ENCODE assay signal across 21 cellular contexts in the genomic region with DNA sequence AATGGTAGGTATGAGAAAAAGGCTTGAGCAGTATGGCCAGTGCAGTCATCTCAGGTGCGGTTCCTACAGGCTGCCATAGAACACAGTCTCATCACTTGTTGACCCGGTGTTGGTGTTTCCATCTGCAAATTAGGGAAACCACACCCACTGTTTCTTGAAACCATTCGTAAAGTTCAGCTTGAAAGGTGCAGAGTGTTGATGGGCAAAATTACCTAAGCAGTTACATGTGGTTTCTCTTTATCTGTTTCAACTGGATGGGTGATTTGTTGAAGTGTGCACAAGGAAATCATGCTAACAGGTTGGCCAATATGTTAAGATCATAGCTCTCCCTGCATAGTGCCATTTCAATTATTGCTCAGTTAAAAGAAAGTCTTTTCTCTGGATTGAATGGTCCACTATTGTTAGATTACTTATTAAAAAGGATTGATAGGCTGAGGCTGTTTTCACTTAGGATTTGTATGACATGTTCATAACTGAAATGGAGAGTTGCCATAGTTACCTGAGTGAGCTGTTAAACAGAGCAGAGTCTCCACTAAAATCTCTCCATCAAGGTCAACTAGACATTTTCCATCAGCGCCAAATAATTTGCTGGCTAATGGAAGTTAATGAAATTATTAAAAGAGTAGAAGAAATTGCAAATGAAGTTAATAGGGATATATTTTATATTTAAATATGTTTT.
DNase-seq lines count a peak whose midpoint lies in the region; ATAC-seq, FAIRE-seq and TF ChIP-seq lines count a peak whose summit lies in the region.
"Had no signal": no experiment of that assay in that cellular context is flagged by ENCODE, and none has a peak within 500 bp of the region (broad histone marks: within the 10 kb centered on the region; RNA-seq: fewer than 3 reads in every experiment).

No MANE protein-coding gene starts in this region.

- FAIRE-seq in K562 (lab: Jason Lieb, UNC) = no peak
- no peak for FAIRE-seq in HepG2 (lab: Jason Lieb, UNC)
- FAIRE-seq: colon, GM19239, H1, TTC549 had no signal

- H2AFZ ChIP-seq in K562 (ENCODE audit: low read depth, low read length) (no peak overlapping the region), neural cell (ENCODE audit: low read depth, low read length) (no peak overlapping the region), HepG2 (ENCODE audit: low read length) (no peak overlapping the region)

- H3K27me3 ChIP-seq in K562 (ENCODE audit: control insufficient read depth in 2 of 2, insufficient read depth in 2 of 2, low read length in 2 of 2) (no peaks in the 10 kb centered on the region), neural cell (ENCODE audit: insufficient read depth, low read depth, low read length) (no peaks in the 10 kb centered on the region), HAP-1 (ENCODE audit: low read depth) (no peaks in the 10 kb centered on the region), HepG2 (ENCODE audit: control insufficient read depth in 1 of 2, insufficient read depth in 2 of 2, low read length in 2 of 2) (no peaks in the 10 kb centered on the region)
- H3K27me3 ChIP-seq: BE2C, brain microvascular endothelial cell, right lobe of liver, tibial nerve had no signal

- H3K36me3 ChIP-seq in K562 (ENCODE audit: control insufficient read depth, insufficient read depth, low read length) (no peaks in the 10 kb centered on the region), neural cell (ENCODE audit: insufficient read depth, low read length) (no peaks in the 10 kb centered on the region), HAP-1 (replicated peaks) (no peaks in the 10 kb centered on the region), HepG2 (replicated peaks in 1 of 2; ENCODE audit: control insufficient read depth in 1 of 2, insufficient read depth in 2 of 2, low read length in 2 of 2) (peaks cover 2 to 4% of the 10 kb centered on the region in 2 experiments; a peak in 2 of 5 replicates)
- H3K36me3 ChIP-seq: BE2C, brain microvascular endothelial cell, right lobe of liver, tibial nerve had no signal

- TF ChIP-seq CTCF in K562 (IDR thresholded peaks at IDR 0.05 in 2 of 3, conservative IDR thresholded peaks at IDR 0.05 in 1 of 3; ENCODE audit: insufficient read depth in 2 of 3, low read depth in 1 of 3, low read length in 3 of 3) (no peak), neural cell (IDR thresholded peaks at IDR 0.05; ENCODE audit: poor library complexity, severe bottlenecking) (no peak), HepG2 (CRISPR knock-in tag; IDR thresholded peaks at IDR 0.05) (no peak)

- H4K20me1 ChIP-seq in K562 (replicated peaks; ENCODE audit: control insufficient read depth, insufficient read depth, low read length) = no peaks in the 10 kb centered on the region
- H4K20me1 ChIP-seq in neural cell (ENCODE audit: insufficient read depth) = no peaks in the 10 kb centered on the region
- H4K20me1 ChIP-seq in HepG2 (ENCODE audit: insufficient read depth, low read length) = no peaks in the 10 kb centered on the region

- H3K4me3 ChIP-seq in K562 (no peak overlapping the region), neural cell (ENCODE audit: low read length) (peak overlapping the region; percentile 31), HAP-1 (no peak overlapping the region), HepG2 (replicated peaks in 1 of 3; ENCODE audit: insufficient read depth in 1 of 3, low read depth in 2 of 3, low read length in 3 of 3) (no peak overlapping the region)
- H3K4me3 ChIP-seq: right lobe of liver, tibial nerve had no signal

- ATAC-seq in HG03354 (IDR thresholded peaks at IDR 0.05; ENCODE audit: poor library complexity, severe bottlenecking, unreplicated experiment) = peak; percentile 43
- no peak for ATAC-seq in K562
- ATAC-seq in HG03342 (IDR thresholded peaks at IDR 0.05; ENCODE audit: unreplicated experiment) = no peak
- no peak for ATAC-seq in HepG2
- ATAC-seq: right lobe of liver had no signal

- TF ChIP-seq POLR2A in K562 (conservative IDR thresholded peaks at IDR 0.05) = no peak
- no peak for TF ChIP-seq POLR2A in HepG2 (IDR thresholded peaks at IDR 0.05; ENCODE audit: insufficient read depth in 1 of 2, low read depth in 2 of 2, low read length in 2 of 2)

- TF ChIP-seq EP300 in K562 (IDR thresholded peaks at IDR 0.05; ENCODE audit: low read length) = no peak
- TF ChIP-seq EP300 in neural cell (conservative IDR thresholded peaks at IDR 0.05; ENCODE audit: poor library complexity, severe bottlenecking) = peak; percentile 69
- no peak for TF ChIP-seq EP300 in HepG2 (IDR thresholded peaks at IDR 0.05; ENCODE audit: low read depth in 2 of 2, low read length in 2 of 2)
- no peak for TF ChIP-seq EP300 in HepG2 (CRISPR knock-in tag; IDR thresholded peaks at IDR 0.05; ENCODE audit: borderline replicate concordance)

- H3K9me2 ChIP-seq in neural cell (ENCODE audit: insufficient read depth, low read length) = no peaks in the 10 kb centered on the region

- TF ChIP-seq RAD21 in K562 (CRISPR knock-in tag; conservative IDR thresholded peaks at IDR 0.05 in 1 of 2, IDR thresholded peaks at IDR 0.05 in 1 of 2) (no peak), neural cell (conservative IDR thresholded peaks at IDR 0.05) (no peak), HepG2 (CRISPR knock-in tag; IDR thresholded peaks at IDR 0.05) (no peak)

- intact Hi-C loops in K562 (cut with micrococcal nuclease) (no loop called here), HepG2 (cut with micrococcal nuclease; ENCODE audit: unreplicated experiment) (no loop called here)

- H3K9me1 ChIP-seq in K562 (ENCODE audit: control insufficient read depth, insufficient read depth, low read length) = no peaks in the 10 kb centered on the region

- H3K27ac ChIP-seq in K562 (ENCODE audit: extremely low read depth, low read depth, low read length) = no peak overlapping the region
- peak overlapping the region; percentile 53 for H3K27ac ChIP-seq in neural cell (ENCODE audit: low read length)
- no peak overlapping the region for H3K27ac ChIP-seq in HepG2 (ENCODE audit: extremely low read length, insufficient read depth, low read length)
- H3K27ac ChIP-seq: 22Rv1, brain microvascular endothelial cell, right lobe of liver, tibial nerve had no signal

- H3K9me3 ChIP-seq in K562 (replicated peaks; ENCODE audit: control insufficient read depth, insufficient read depth, low read depth, low read length) = no peaks in the 10 kb centered on the region
- H3K9me3 ChIP-seq in neural cell (ENCODE audit: low read length) = no peaks in the 10 kb centered on the region
- H3K9me3 ChIP-seq in HAP-1 = no peaks in the 10 kb centered on the region
- no peaks in the 10 kb centered on the region for H3K9me3 ChIP-seq in HepG2 (ENCODE audit: low read length)
- H3K9me3 ChIP-seq: BE2C, right lobe of liver, tibial nerve had no signal

- H3K4me2 ChIP-seq in K562 (ENCODE audit: insufficient read depth, low read length) = no peak overlapping the region
- H3K4me2 ChIP-seq in neural cell (ENCODE audit: low read length) = peak overlapping the region; percentile 50
- H3K4me2 ChIP-seq in HepG2 (ENCODE audit: low read depth, low read length) = no peak overlapping the region

- H3K4me1 ChIP-seq in K562 (replicated peaks in 1 of 2; ENCODE audit: control insufficient read depth in 2 of 2, insufficient read depth in 2 of 2, low read length in 2 of 2) (no peaks in the 10 kb centered on the region), HAP-1 (peaks cover 24% of the 10 kb centered on the region), HepG2 (ENCODE audit: insufficient read depth, low read length) (peaks cover 37% of the 10 kb centered on the region)
- H3K4me1 ChIP-seq: right lobe of liver had no signal

- in situ Hi-C loops in K562 (cut with MboI) (no loop called here), HAP-1 (cut with MboI; ENCODE audit: low sequenced_read_pairs) (no loop called here), HepG2 (cut with HindIII; ENCODE audit: extremely low pct_ligation_motif_present, low pct_unique_long_range_greater_than_20kb) (no loop called here)

- CTCF ChIA-PET in K562 (lab: Yijun Ruan, JAX; ENCODE audit: low intra/inter-chr PET ratio) = no interaction called here
- CTCF ChIA-PET in HepG2 (lab: Yijun Ruan, JAX; ENCODE audit: low intra/inter-chr PET ratio, low total read pairs) = no interaction called here

- POLR2A ChIA-PET in K562 (lab: Yijun Ruan, JAX) (no interaction called here), HepG2 (lab: Yijun Ruan, JAX) (no interaction called here)

- H3K9ac ChIP-seq in K562 (ENCODE audit: insufficient read depth in 1 of 2, low read depth in 2 of 2, low read length in 2 of 2) (no peak overlapping the region), neural cell (ENCODE audit: low read length) (no peak overlapping the region), HepG2 (ENCODE audit: insufficient read depth, low read depth, low read length) (no peak overlapping the region)

- DNase-seq in DMS53 (lab: John Stamatoyannopoulos, UW) = peak; percentile 43
- no peak for DNase-seq in DMS53 treated with DMSO at 0.1 percent for 48 hours (lab: John Stamatoyannopoulos, UW; ENCODE audit: unreplicated experiment)
- DNase-seq in K562 (ENCODE audit: extremely low read depth in 1 of 4, low spot score in 3 of 4) = no peak
- no peak for DNase-seq in HAP-1 (ENCODE audit: low spot score in 2 of 2)
- no peak for DNase-seq in HepG2 (ENCODE audit: low spot score)
- DNase-seq: activated CD4-positive, alpha-beta T cell treated with anti-CD3 and anti-CD28 coated beads for 48 hours; activated naive CD4-positive, alpha-beta T cell treated with anti-CD3 and anti-CD28 coated beads, Interleukin-2, amount 50 U/mL, for 16 hours; brain microvascular endothelial cell; Calu3; NCI-H226; right lobe of liver had no signal

- WGBS in K562 (ENCODE audit: insufficient coverage, low coverage, missing lambda C conversion rate) = 48% methylated on average over 4 of the region's 4 CpGs
- 75% methylated on average over 4 of the region's 4 CpGs for WGBS in HepG2 (ENCODE audit: low lambda C conversion rate)

- H3F3A ChIP-seq in neural cell (ENCODE audit: insufficient read depth, low read length, poor library complexity, severe bottlenecking) = peaks cover 3% of the 10 kb centered on the region

- H3K79me2 ChIP-seq in K562 (ENCODE audit: control insufficient read depth, insufficient read depth, low read length) (no peaks in the 10 kb centered on the region), neural cell (replicated peaks; ENCODE audit: insufficient read depth, low read length) (no peaks in the 10 kb centered on the region), HepG2 (ENCODE audit: insufficient read depth, low read length) (no peaks in the 10 kb centered on the region)

- BruUV-seq in K562 (replicated peaks; lab: Mats Ljungman, UMichigan) (no TSS peak), HepG2 (replicated peaks; lab: Mats Ljungman, UMichigan) (no TSS peak)

TF ChIP-seq in K562, 482 proteins besides CTCF, POLR2A, EP300 and RAD21 (continues in another document):
- TF ChIP-seq FUS (optimal IDR thresholded peaks at IDR 0.05; ENCODE audit: low read depth, low read length) = no peak
- no peak for TF ChIP-seq GATAD2B (IDR thresholded peaks at IDR 0.05; ENCODE audit: borderline replicate concordance)

TF ChIP-seq in neural cell, 6 proteins besides CTCF, POLR2A, EP300 and RAD21:
- TF ChIP-seq POLR2AphosphoS5 (IDR thresholded peaks at IDR 0.05) = peak; percentile 46
- no peak for TF ChIP-seq TAF1 (IDR thresholded peaks at IDR 0.05; ENCODE audit: low read depth)
TF ChIP-seq in neural cell: peak in this region for 1.

TF ChIP-seq in HepG2, 621 proteins besides CTCF, POLR2A, EP300 and RAD21 (continues in another document):
- TF ChIP-seq PHF21A (CRISPR knock-in tag; IDR thresholded peaks at IDR 0.05) (no peak), NPAS2 (CRISPR knock-in tag; IDR thresholded peaks at IDR 0.05; ENCODE audit: borderline replicate concordance) (no peak), REXO4 (CRISPR knock-in tag; IDR thresholded peaks at IDR 0.05; ENCODE audit: borderline replicate concordance) (no peak)
